18 cellular contexts compared by ENCODE assay signal in genomic region chr7:132106491-132106890, GRCh38.
"Had no signal": no experiment of that assay in that cellular context is flagged by ENCODE, and none has a peak within 500 bp of the region (broad histone marks: within the 10 kb centered on the region; RNA-seq: fewer than 3 reads in every experiment).

No MANE protein-coding gene starts in this region.

- H3K9me3 Mint-ChIP-seq: dendritic cell treated with granulocyte-macrophage colony-stimulating factor and Interleukin-4, amounts not matched to agents 40 ng/mL and 50 ng/mL, for 4 days had no signal

- H3K4me1 ChIP-seq: esophagus muscularis mucosa, foreskin keratinocyte, gastrocnemius medialis, heart right ventricle, left lung, lower lobe of right lung had no signal

- H3K27me3 Mint-ChIP-seq: dendritic cell treated with granulocyte-macrophage colony-stimulating factor and Interleukin-4, amounts not matched to agents 40 ng/mL and 50 ng/mL, for 4 days had no signal

- H3K4me1 Mint-ChIP-seq: naive thymus-derived CD4-positive, alpha-beta T cell had no signal

- H3K27ac Mint-ChIP-seq: dendritic cell treated with granulocyte-macrophage colony-stimulating factor and Interleukin-4, amounts not matched to agents 40 ng/mL and 50 ng/mL, for 4 days; effector memory CD8-positive, alpha-beta T cell; naive thymus-derived CD4-positive, alpha-beta T cell had no signal

- H3K4me3 ChIP-seq: esophagus muscularis mucosa, gastrocnemius medialis, heart right ventricle, left lung, lower lobe of right lung had no signal

- DNase-seq: cortex of kidney; effector CD8-positive, alpha-beta T cell; effector memory CD8-positive, alpha-beta T cell; foreskin keratinocyte; gastrocnemius medialis; glutamatergic neuron; head of caudate nucleus; heart right ventricle; hippocampal formation; left cardiac atrium; left lung; left ventricle myocardium superior; lower lobe of right lung; mesenchymal stem cell; midbrain; naive thymus-derived CD4-positive, alpha-beta T cell had no signal

- H3K27me3 ChIP-seq: esophagus muscularis mucosa, gastrocnemius medialis, left lung had no signal

- H3K4me3 Mint-ChIP-seq: dendritic cell treated with granulocyte-macrophage colony-stimulating factor and Interleukin-4, amounts not matched to agents 40 ng/mL and 50 ng/mL, for 4 days; effector memory CD8-positive, alpha-beta T cell; naive thymus-derived CD4-positive, alpha-beta T cell had no signal

- H3K36me3 ChIP-seq: esophagus muscularis mucosa, gastrocnemius medialis, heart right ventricle, left lung, lower lobe of right lung had no signal

- H3K9me3 ChIP-seq: esophagus muscularis mucosa, gastrocnemius medialis, heart right ventricle, left lung, lower lobe of right lung had no signal

- H3K36me3 Mint-ChIP-seq: naive thymus-derived CD4-positive, alpha-beta T cell had no signal

- H3K27ac ChIP-seq: esophagus muscularis mucosa, foreskin keratinocyte, gastrocnemius medialis, heart right ventricle, left lung, lower lobe of right lung had no signal
